1 cellular context compared by ENCODE assay signal in genomic region chr2:241315183-241315878, GRCh38.
TF ChIP-seq lines count a peak whose summit lies in the region.

A gene with protein sequence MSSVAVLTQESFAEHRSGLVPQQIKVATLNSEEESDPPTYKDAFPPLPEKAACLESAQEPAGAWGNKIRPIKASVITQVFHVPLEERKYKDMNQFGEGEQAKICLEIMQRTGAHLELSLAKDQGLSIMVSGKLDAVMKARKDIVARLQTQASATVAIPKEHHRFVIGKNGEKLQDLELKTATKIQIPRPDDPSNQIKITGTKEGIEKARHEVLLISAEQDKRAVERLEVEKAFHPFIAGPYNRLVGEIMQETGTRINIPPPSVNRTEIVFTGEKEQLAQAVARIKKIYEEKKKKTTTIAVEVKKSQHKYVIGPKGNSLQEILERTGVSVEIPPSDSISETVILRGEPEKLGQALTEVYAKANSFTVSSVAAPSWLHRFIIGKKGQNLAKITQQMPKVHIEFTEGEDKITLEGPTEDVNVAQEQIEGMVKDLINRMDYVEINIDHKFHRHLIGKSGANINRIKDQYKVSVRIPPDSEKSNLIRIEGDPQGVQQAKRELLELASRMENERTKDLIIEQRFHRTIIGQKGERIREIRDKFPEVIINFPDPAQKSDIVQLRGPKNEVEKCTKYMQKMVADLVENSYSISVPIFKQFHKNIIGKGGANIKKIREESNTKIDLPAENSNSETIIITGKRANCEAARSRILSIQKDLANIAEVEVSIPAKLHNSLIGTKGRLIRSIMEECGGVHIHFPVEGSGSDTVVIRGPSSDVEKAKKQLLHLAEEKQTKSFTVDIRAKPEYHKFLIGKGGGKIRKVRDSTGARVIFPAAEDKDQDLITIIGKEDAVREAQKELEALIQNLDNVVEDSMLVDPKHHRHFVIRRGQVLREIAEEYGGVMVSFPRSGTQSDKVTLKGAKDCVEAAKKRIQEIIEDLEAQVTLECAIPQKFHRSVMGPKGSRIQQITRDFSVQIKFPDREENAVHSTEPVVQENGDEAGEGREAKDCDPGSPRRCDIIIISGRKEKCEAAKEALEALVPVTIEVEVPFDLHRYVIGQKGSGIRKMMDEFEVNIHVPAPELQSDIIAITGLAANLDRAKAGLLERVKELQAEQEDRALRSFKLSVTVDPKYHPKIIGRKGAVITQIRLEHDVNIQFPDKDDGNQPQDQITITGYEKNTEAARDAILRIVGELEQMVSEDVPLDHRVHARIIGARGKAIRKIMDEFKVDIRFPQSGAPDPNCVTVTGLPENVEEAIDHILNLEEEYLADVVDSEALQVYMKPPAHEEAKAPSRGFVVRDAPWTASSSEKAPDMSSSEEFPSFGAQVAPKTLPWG (N-terminal part only) (minus strand): TSS chr2:241315672. CDS start chr2:241266869, 48,803 bp downstream.

TF ChIP-seq in SK-N-SH, 30 proteins besides CTCF, POLR2A, EP300 and RAD21 (continued from another document):
- TF ChIP-seq, protein P1, sequence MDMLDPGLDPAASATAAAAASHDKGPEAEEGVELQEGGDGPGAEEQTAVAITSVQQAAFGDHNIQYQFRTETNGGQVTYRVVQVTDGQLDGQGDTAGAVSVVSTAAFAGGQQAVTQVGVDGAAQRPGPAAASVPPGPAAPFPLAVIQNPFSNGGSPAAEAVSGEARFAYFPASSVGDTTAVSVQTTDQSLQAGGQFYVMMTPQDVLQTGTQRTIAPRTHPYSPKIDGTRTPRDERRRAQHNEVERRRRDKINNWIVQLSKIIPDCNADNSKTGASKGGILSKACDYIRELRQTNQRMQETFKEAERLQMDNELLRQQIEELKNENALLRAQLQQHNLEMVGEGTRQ (IDR thresholded peaks at IDR 0.05; ENCODE audit: borderline replicate concordance, low read depth, low read length), result peak; percentile 90
